Comparison of ENCODE assay signal across 8 cellular contexts in the genomic region with DNA sequence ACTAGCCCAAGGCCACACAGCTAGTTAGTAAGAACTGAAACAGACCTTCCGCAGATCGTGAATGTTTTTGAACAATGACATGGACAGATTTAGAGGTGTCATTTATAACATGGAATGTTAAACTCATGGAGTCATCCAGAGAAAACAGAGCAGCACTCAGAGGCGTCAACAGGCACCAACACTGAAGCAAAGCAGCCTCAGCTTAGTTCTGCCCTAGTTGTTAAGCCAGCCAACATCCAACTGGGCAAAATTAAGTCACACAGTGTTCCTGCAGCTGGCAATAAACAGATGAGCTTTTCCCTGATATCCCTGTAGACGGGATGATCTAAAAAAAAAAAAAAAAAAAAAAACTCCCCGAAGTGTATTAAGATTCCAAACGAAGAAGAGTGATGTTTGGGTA. TPM values are rescaled to one million over a fixed set of nuclear protein-coding genes. Genes with fewer than 3 reads are reported as not detected.
"Had no signal": no experiment of that assay in that cellular context is flagged by ENCODE, and none has a peak within 500 bp of the region (broad histone marks: within the 10 kb centered on the region; RNA-seq: fewer than 3 reads in every experiment).

No MANE protein-coding gene starts in this region.

- H3K27ac ChIP-seq: GM23248 had no signal

- H3K4me3 ChIP-seq: GM23248 had no signal

- DNase-seq: GM23248, H9, HCEC 1CT, IMR-90 had no signal

- FAIRE-seq: H1, H54, HTR-8/SVneo had no signal

RNA-seq across cellular contexts. Expression of a gene that starts 13.6 kb away (rescaled TPM):
- total RNA-seq: HT-29, IMR-90 had no signal
- polyA plus RNA-seq: GM23248, IMR-90 had no signal
